Comparison of ENCODE assay signal across 20 cellular contexts in the genomic region with DNA sequence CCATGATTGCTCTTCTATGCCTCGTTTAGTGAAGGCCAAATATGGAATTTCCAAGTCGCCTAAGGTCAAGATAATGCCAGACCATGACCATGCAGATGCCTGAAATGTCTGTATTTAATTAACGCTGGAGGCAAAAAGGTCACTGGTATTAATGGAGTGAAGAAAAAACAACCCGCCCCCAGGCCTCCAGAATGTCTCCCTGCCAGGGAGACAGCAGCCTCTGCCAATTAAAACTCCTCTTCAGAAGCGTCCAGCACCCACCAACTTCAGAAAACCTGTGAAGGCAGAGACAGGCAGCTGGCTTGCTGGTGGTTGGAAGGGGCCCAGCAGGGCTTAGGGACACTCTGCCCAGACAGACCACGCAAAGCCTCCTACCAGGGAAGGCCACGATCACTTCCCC.
DNase-seq lines count a peak whose midpoint lies in the region; ATAC-seq and TF ChIP-seq lines count a peak whose summit lies in the region.
"Had no signal": no experiment of that assay in that cellular context is flagged by ENCODE, and none has a peak within 500 bp of the region (broad histone marks: within the 10 kb centered on the region; RNA-seq: fewer than 3 reads in every experiment).

No MANE protein-coding gene starts in this region.

- H3K9me3 Mint-ChIP-seq in nephron progenitor cell = no peaks in the 10 kb centered on the region
- no peaks in the 10 kb centered on the region for H3K9me3 Mint-ChIP-seq in naive thymus-derived CD8-positive, alpha-beta T cell
- H3K9me3 Mint-ChIP-seq: activated CD8-positive, alpha-beta T cell treated with anti-CD3 and anti-CD28 coated beads for 36 hours; activated naive CD4-positive, alpha-beta T cell treated with anti-CD3 and anti-CD28 coated beads, Interleukin-2, amount 50 U/mL, for 72 hours; neural crest cell had no signal

- no peak for ATAC-seq in naive thymus-derived CD8-positive, alpha-beta T cell
- no peak for ATAC-seq in GM21576 (IDR thresholded peaks at IDR 0.05; ENCODE audit: unreplicated experiment)
- ATAC-seq: activated CD8-positive, alpha-beta T cell treated with anti-CD3 and anti-CD28 coated beads for 36 hours; activated naive CD4-positive, alpha-beta T cell treated with anti-CD3 and anti-CD28 coated beads, Interleukin-2, amount 50 U/mL, for 72 hours; K562 had no signal

- TF ChIP-seq CTCF in AG10803 (conservative IDR thresholded peaks at IDR 0.05; ENCODE audit: low read length) = no peak
- no peak for TF ChIP-seq CTCF in nephron progenitor cell (IDR thresholded peaks at IDR 0.05)

- POLR2A ChIA-PET in naive thymus-derived CD8-positive, alpha-beta T cell (lab: Charles Lee) = no interaction called here

- H3K27me3 Mint-ChIP-seq in nephron progenitor cell (ENCODE audit: low read depth, poor library complexity) = no peaks in the 10 kb centered on the region
- no peaks in the 10 kb centered on the region for H3K27me3 Mint-ChIP-seq in naive thymus-derived CD8-positive, alpha-beta T cell
- H3K27me3 Mint-ChIP-seq: activated CD8-positive, alpha-beta T cell treated with anti-CD3 and anti-CD28 coated beads for 36 hours had no signal

- no peaks in the 10 kb centered on the region for H3K36me3 Mint-ChIP-seq in nephron progenitor cell (ENCODE audit: low read depth)
- no peaks in the 10 kb centered on the region for H3K36me3 Mint-ChIP-seq in naive thymus-derived CD8-positive, alpha-beta T cell
- H3K36me3 Mint-ChIP-seq: activated naive CD4-positive, alpha-beta T cell treated with anti-CD3 and anti-CD28 coated beads, Interleukin-2, amount 50 U/mL, for 72 hours had no signal

- DNase-seq in AG10803 (ENCODE audit: low read depth) = peak; percentile 71
- peak; percentile 26 for DNase-seq in GM04504 (ENCODE audit: low read depth)
- peak; percentile 73 for DNase-seq in epidermal melanocyte (ENCODE audit: insufficient read length, low spot score)
- no peak for DNase-seq in nephron progenitor cell
- no peak for DNase-seq in naive thymus-derived CD8-positive, alpha-beta T cell
- no peak for DNase-seq in activated CD4-positive, alpha-beta T cell treated with anti-CD3 and anti-CD28 coated beads, Interleukin-2, amount 50 U/mL, for 48 hours
- no peak for DNase-seq in activated gamma-delta T cell treated with Interleukin-2 at 50 U/mL for 16 hours
- DNase-seq: activated CD8-positive, alpha-beta T cell treated with anti-CD3 and anti-CD28 coated beads for 36 hours; activated T-cell treated with anti-CD3 and anti-CD28 coated beads, Interleukin-2, amount 50 U/mL, for 48 hours; colonic mucosa; DMS153; GOT3; NCI-H2107; T-helper 1 cell; uterus; WERI-Rb-1 had no signal

- H3K27ac Mint-ChIP-seq in nephron progenitor cell = peak overlapping the region; percentile 80
- no peak overlapping the region for H3K27ac Mint-ChIP-seq in naive thymus-derived CD8-positive, alpha-beta T cell
- H3K27ac Mint-ChIP-seq: activated CD8-positive, alpha-beta T cell treated with anti-CD3 and anti-CD28 coated beads for 36 hours had no signal

- peaks cover 76% of the 10 kb centered on the region for H3K4me1 Mint-ChIP-seq in nephron progenitor cell
- H3K4me1 Mint-ChIP-seq in naive thymus-derived CD8-positive, alpha-beta T cell = peaks cover 0 to 9% (median 0%) of the 10 kb centered on the region in 4 donors

- no peak overlapping the region for H3K4me3 ChIP-seq in AG10803 (ENCODE audit: low read length)
- H3K4me3 ChIP-seq: colonic mucosa, K562, uterus had no signal

- H3K4me3 Mint-ChIP-seq in nephron progenitor cell = peak overlapping the region; percentile 4
- H3K4me3 Mint-ChIP-seq in naive thymus-derived CD8-positive, alpha-beta T cell = no peak overlapping the region
- H3K4me3 Mint-ChIP-seq: activated CD8-positive, alpha-beta T cell treated with anti-CD3 and anti-CD28 coated beads for 36 hours; neural crest cell had no signal

Comparison
In these comparisons a context has a peak if more than half of its experiments do, and no peak if none do; other contexts are left out.
1. DNase-seq: peak in AG10803 (single experiment), GM04504 (single experiment) and epidermal melanocyte (single experiment); none in nephron progenitor cell (single experiment), naive thymus-derived CD8-positive, alpha-beta T cell (0 of 10), activated CD4-positive, alpha-beta T cell treated with anti-CD3 and anti-CD28 coated beads, Interleukin-2, amount 50 U/mL, for 48 hours (0 of 2) and activated gamma-delta T cell treated with Interleukin-2 at 50 U/mL for 16 hours (single experiment).